ENCODE assay signal across 20 cellular contexts in the genomic region with DNA sequence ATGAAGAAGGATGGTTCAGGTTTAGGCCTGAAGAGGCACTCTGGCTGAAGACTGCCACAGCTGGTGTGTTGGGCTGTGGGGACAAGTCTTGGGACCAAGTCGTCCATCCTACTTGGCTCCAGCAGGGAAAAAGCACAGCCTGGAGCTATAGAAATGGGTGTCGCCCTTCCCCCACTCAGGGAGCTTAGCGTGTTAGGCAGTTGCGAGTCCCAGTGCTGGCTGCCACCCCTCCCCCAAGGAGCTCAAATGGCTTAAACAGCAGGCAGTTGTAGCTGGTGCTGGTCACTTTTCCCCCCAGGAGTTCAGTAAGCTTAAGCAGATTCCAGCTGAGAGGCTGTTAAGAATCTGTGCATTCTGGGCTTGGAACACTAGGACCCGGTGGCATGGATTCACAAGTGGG.
"Had no signal": no experiment of that assay in that cellular context is flagged by ENCODE, and none has a peak within 500 bp of the region (broad histone marks: within the 10 kb centered on the region; RNA-seq: fewer than 3 reads in every experiment).

No MANE protein-coding gene starts in this region.

- H3K4me1 Mint-ChIP-seq: activated CD4-positive, alpha-beta memory T cell treated with anti-CD3 and anti-CD28 coated beads, Interleukin-2, amount 10 ng/mL, durations not matched to agents 7 days and 5 days; activated CD4-positive, alpha-beta T cell treated with anti-CD3 and anti-CD28 coated beads, Interleukin-2, amount 10 ng/mL, durations not matched to agents 24 days and 14 days; activated naive CD4-positive, alpha-beta T cell treated with anti-CD3 and anti-CD28 coated beads, Interleukin-2, amount 10 ng/mL, durations not matched to agents 7 days and 5 days; activated naive CD8-positive, alpha-beta T cell treated with anti-CD3 and anti-CD28 coated beads, Interleukin-2, amount 10 ng/mL, durations not matched to agents 7 days and 5 days; brain; nephron had no signal

- DNase-seq: activated CD4-positive, alpha-beta memory T cell treated with anti-CD3 and anti-CD28 coated beads, Interleukin-2, amount 10 ng/mL, durations not matched to agents 7 days and 5 days; activated CD4-positive, alpha-beta T cell treated with anti-CD3 and anti-CD28 coated beads, Interleukin-2, amount 10 ng/mL, durations not matched to agents 24 days and 14 days; activated CD4-positive, CD25-positive, alpha-beta regulatory T cell treated with anti-CD3 and anti-CD28 coated beads, Interleukin-2, amount 50 U/mL, for 72 hours; activated CD8-positive, alpha-beta memory T cell treated with anti-CD3 and anti-CD28 coated beads, Interleukin-2, amount 50 U/mL, for 48 hours; activated gamma-delta T cell; activated naive CD4-positive, alpha-beta T cell treated with anti-CD3 and anti-CD28 coated beads, Interleukin-2, amount 10 ng/mL, durations not matched to agents 7 days and 5 days; activated naive CD8-positive, alpha-beta T cell treated with anti-CD3 and anti-CD28 coated beads, Interleukin-2, amount 10 ng/mL, durations not matched to agents 7 days and 5 days; activated T-cell treated with anti-CD3 and anti-CD28 coated beads, Interleukin-2, amount 50 U/mL, for 24 hours; cerebellar nuclear complex; foreskin fibroblast; heart right ventricle; left ventricle myocardium superior; retina; small intestine; stimulated activated CD4-positive, alpha-beta T cell treated with anti-CD3 and anti-CD28 coated beads, Interleukin-2, amount 100 ng/mL, for 24 hours; stimulated activated naive CD4-positive, alpha-beta T cell; T-helper 1 cell had no signal

- H3K4me3 Mint-ChIP-seq: activated CD4-positive, alpha-beta memory T cell treated with anti-CD3 and anti-CD28 coated beads, Interleukin-2, amount 10 ng/mL, durations not matched to agents 7 days and 5 days; activated CD4-positive, alpha-beta T cell treated with anti-CD3 and anti-CD28 coated beads, Interleukin-2, amount 10 ng/mL, durations not matched to agents 24 days and 14 days; activated naive CD4-positive, alpha-beta T cell treated with anti-CD3 and anti-CD28 coated beads, Interleukin-2, amount 10 ng/mL, durations not matched to agents 7 days and 5 days; activated naive CD8-positive, alpha-beta T cell treated with anti-CD3 and anti-CD28 coated beads, Interleukin-2, amount 10 ng/mL, durations not matched to agents 7 days and 5 days; activated T-cell treated with anti-CD3 and anti-CD28 coated beads, Interleukin-2, amount 50 U/mL, for 24 hours; brain; nephron had no signal

- H3K27ac Mint-ChIP-seq: activated CD4-positive, alpha-beta memory T cell treated with anti-CD3 and anti-CD28 coated beads, Interleukin-2, amount 10 ng/mL, durations not matched to agents 7 days and 5 days; activated CD4-positive, alpha-beta T cell treated with anti-CD3 and anti-CD28 coated beads, Interleukin-2, amount 10 ng/mL, durations not matched to agents 24 days and 14 days; activated naive CD4-positive, alpha-beta T cell treated with anti-CD3 and anti-CD28 coated beads, Interleukin-2, amount 10 ng/mL, durations not matched to agents 7 days and 5 days; activated naive CD8-positive, alpha-beta T cell treated with anti-CD3 and anti-CD28 coated beads, Interleukin-2, amount 10 ng/mL, durations not matched to agents 7 days and 5 days; activated T-cell treated with anti-CD3 and anti-CD28 coated beads, Interleukin-2, amount 50 U/mL, for 24 hours; brain; nephron had no signal

- H3K36me3 Mint-ChIP-seq: activated naive CD4-positive, alpha-beta T cell treated with anti-CD3 and anti-CD28 coated beads, Interleukin-2, amount 10 ng/mL, durations not matched to agents 7 days and 5 days; activated naive CD8-positive, alpha-beta T cell treated with anti-CD3 and anti-CD28 coated beads, Interleukin-2, amount 10 ng/mL, durations not matched to agents 7 days and 5 days; brain had no signal

- H3K9me3 Mint-ChIP-seq: activated naive CD4-positive, alpha-beta T cell treated with anti-CD3 and anti-CD28 coated beads, Interleukin-2, amount 10 ng/mL, durations not matched to agents 7 days and 5 days; activated naive CD8-positive, alpha-beta T cell treated with anti-CD3 and anti-CD28 coated beads, Interleukin-2, amount 10 ng/mL, durations not matched to agents 7 days and 5 days had no signal

- ATAC-seq: esophagus mucosa, heart right ventricle, left ventricle myocardium superior had no signal

- H3K27me3 Mint-ChIP-seq: activated CD4-positive, alpha-beta memory T cell treated with anti-CD3 and anti-CD28 coated beads, Interleukin-2, amount 10 ng/mL, durations not matched to agents 7 days and 5 days; activated CD4-positive, alpha-beta T cell treated with anti-CD3 and anti-CD28 coated beads, Interleukin-2, amount 10 ng/mL, durations not matched to agents 24 days and 14 days; activated naive CD4-positive, alpha-beta T cell treated with anti-CD3 and anti-CD28 coated beads, Interleukin-2, amount 10 ng/mL, durations not matched to agents 7 days and 5 days; activated naive CD8-positive, alpha-beta T cell treated with anti-CD3 and anti-CD28 coated beads, Interleukin-2, amount 10 ng/mL, durations not matched to agents 7 days and 5 days; brain had no signal
